In the genomic region with DNA sequence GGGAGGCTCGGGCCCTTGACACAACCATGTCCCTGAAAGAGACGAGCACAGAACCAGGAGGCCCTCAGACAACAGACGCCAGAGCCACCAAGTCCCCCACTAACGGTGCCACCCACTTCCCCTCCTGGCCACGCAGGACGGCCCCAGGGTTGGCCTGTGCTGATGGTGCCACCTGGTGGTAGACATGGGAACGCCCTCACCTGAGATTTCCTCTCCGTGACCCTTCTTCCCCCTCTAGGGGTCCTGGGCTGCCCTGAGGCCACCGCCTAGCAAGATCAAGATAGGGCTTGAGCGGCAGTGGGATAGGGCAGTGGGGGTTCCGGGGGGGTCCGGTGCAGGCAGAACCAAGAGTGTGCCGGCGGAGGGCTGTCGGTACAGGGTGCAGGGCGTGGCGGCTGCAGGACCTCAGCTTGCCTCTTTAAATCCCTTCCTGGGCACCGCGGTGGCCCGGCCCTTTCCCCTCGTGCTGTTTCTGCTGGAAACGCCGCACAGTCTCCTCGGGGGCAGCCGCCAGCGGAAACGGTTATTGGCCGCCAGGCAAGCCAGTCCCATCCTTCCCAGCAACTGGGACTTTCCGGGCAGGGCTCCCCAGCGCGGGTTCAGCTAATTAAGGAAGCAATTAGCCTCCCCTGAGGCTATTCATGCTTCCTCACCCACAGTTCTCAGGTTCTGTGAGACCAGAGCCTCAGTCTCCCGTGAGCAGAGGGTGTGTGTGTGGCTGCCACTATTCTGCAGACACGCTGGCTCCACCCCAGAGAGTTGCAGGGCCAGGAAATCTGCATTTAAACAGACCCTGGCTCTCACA, we compare ENCODE assay signal across 1 cellular context.
TF ChIP-seq lines count a peak whose summit lies in the region.

No MANE protein-coding gene starts in this region.

TF ChIP-seq in GM23338, 12 proteins besides CTCF, POLR2A, EP300 and RAD21 (continued from another document):
- TF ChIP-seq, protein P1, sequence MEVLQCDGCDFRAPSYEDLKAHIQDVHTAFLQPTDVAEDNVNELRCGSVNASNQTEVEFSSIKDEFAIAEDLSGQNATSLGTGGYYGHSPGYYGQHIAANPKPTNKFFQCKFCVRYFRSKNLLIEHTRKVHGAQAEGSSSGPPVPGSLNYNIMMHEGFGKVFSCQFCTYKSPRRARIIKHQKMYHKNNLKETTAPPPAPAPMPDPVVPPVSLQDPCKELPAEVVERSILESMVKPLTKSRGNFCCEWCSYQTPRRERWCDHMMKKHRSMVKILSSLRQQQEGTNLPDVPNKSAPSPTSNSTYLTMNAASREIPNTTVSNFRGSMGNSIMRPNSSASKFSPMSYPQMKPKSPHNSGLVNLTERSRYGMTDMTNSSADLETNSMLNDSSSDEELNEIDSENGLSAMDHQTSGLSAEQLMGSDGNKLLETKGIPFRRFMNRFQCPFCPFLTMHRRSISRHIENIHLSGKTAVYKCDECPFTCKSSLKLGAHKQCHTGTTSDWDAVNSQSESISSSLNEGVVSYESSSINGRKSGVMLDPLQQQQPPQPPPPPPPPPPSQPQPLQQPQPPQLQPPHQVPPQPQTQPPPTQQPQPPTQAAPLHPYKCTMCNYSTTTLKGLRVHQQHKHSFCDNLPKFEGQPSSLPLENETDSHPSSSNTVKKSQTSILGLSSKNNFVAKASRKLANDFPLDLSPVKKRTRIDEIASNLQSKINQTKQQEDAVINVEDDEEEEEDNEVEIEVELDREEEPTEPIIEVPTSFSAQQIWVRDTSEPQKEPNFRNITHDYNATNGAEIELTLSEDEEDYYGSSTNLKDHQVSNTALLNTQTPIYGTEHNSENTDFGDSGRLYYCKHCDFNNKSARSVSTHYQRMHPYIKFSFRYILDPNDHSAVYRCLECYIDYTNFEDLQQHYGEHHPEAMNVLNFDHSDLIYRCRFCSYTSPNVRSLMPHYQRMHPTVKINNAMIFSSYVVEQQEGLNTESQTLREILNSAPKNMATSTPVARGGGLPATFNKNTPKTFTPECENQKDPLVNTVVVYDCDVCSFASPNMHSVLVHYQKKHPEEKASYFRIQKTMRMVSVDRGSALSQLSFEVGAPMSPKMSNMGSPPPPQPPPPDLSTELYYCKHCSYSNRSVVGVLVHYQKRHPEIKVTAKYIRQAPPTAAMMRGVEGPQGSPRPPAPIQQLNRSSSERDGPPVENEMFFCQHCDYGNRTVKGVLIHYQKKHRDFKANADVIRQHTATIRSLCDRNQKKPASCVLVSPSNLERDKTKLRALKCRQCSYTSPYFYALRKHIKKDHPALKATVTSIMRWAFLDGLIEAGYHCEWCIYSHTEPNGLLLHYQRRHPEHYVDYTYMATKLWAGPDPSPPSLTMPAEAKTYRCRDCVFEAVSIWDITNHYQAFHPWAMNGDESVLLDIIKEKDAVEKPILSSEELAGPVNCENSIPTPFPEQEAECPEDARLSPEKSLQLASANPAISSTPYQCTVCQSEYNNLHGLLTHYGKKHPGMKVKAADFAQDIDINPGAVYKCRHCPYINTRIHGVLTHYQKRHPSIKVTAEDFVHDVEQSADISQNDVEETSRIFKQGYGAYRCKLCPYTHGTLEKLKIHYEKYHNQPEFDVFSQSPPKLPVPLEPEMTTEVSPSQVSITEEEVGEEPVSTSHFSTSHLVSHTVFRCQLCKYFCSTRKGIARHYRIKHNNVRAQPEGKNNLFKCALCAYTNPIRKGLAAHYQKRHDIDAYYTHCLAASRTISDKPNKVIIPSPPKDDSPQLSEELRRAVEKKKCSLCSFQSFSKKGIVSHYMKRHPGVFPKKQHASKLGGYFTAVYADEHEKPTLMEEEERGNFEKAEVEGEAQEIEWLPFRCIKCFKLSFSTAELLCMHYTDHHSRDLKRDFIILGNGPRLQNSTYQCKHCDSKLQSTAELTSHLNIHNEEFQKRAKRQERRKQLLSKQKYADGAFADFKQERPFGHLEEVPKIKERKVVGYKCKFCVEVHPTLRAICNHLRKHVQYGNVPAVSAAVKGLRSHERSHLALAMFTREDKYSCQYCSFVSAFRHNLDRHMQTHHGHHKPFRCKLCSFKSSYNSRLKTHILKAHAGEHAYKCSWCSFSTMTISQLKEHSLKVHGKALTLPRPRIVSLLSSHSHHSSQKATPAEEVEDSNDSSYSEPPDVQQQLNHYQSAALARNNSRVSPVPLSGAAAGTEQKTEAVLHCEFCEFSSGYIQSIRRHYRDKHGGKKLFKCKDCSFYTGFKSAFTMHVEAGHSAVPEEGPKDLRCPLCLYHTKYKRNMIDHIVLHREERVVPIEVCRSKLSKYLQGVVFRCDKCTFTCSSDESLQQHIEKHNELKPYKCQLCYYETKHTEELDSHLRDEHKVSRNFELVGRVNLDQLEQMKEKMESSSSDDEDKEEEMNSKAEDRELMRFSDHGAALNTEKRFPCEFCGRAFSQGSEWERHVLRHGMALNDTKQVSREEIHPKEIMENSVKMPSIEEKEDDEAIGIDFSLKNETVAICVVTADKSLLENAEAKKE (CRISPR knock-in tag; IDR thresholded peaks at IDR 0.05): no peak
- TF ChIP-seq ZNF114 (CRISPR knock-in tag; IDR thresholded peaks at IDR 0.05) (no peak), STAT1 (IDR thresholded peaks at IDR 0.05; ENCODE audit: unreplicated experiment) (no peak), EZH2phosphoT487 (IDR thresholded peaks at IDR 0.05; ENCODE audit: unreplicated experiment) (no peak), NANOG (IDR thresholded peaks at IDR 0.05; ENCODE audit: borderline replicate concordance) (no peak), REST (IDR thresholded peaks at IDR 0.05; ENCODE audit: unreplicated experiment) (no peak), ZNF331 (CRISPR knock-in tag; IDR thresholded peaks at IDR 0.05; ENCODE audit: low read depth) (no peak), EZH2 (IDR thresholded peaks at IDR 0.05; ENCODE audit: low read depth, unreplicated experiment) (no peak), POLR2AphosphoS5 (IDR thresholded peaks at IDR 0.05; ENCODE audit: low read depth) (no peak), CREB1 (CRISPR knock-in tag; IDR thresholded peaks at IDR 0.05; ENCODE audit: low read depth) (no peak)
- TF ChIP-seq, protein P2, sequence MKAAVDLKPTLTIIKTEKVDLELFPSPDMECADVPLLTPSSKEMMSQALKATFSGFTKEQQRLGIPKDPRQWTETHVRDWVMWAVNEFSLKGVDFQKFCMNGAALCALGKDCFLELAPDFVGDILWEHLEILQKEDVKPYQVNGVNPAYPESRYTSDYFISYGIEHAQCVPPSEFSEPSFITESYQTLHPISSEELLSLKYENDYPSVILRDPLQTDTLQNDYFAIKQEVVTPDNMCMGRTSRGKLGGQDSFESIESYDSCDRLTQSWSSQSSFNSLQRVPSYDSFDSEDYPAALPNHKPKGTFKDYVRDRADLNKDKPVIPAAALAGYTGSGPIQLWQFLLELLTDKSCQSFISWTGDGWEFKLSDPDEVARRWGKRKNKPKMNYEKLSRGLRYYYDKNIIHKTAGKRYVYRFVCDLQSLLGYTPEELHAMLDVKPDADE (IDR thresholded peaks at IDR 0.05): no peak
